In the genomic region with DNA sequence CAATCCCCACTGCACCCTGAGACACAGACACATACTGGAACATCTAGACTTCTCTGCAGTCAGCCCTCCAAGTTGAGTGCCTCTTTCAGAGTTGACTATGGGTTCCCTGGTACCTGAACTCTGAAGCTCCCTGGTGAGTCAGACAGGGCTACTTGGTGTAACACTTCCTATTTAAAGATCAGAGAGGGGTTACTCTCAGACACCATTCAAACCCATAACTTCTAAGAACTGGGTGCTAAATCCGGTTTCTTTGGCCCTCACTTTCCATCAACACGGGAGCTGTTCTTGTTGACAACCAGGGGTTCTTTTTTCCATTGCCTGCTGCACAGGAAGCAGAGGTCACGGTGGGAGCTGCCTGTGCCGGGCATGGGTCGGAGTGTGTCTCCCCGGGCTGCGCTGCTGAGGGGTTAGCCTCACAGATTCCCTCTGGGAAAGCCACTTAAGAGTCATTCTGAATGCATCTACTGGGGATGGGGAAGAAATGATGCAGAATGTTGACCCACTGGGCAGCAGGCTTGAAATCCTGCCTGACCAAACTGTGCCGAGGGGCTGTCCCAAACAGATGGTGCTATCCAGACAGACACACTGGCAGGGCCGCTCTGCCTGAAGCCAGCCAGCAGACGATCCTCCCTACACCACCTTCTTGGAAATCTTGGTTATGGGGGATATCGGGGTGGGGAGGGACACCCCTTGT, we compare ENCODE assay signal across 8 cellular contexts.
DNase-seq lines count a peak whose midpoint lies in the region; ATAC-seq and TF ChIP-seq lines count a peak whose summit lies in the region.

No MANE protein-coding gene starts in this region.

- ATAC-seq in heart right ventricle (peak in 7 of 8 donors; percentile 18 to 68 (median 41)), Right ventricle myocardium superior (ENCODE audit: poor library complexity) (no peak), natural killer cell (peak; percentile 62 to 77 (median 70))

- no peaks in the 10 kb centered on the region for H3K36me3 ChIP-seq in heart right ventricle

- no peaks in the 10 kb centered on the region for H3K9me3 Mint-ChIP-seq in natural killer cell

- peaks cover 58 to 75% of the 10 kb centered on the region in 2 donors for H3K4me1 Mint-ChIP-seq in natural killer cell

- H3K36me3 Mint-ChIP-seq in natural killer cell, result no peaks in the 10 kb centered on the region

- no peak overlapping the region for H3K4me3 ChIP-seq in heart right ventricle

- peaks cover 25 to 87% (median 66%) of the 10 kb centered on the region in 9 donors for H3K4me1 ChIP-seq in heart right ventricle

- no peak for DNase-seq in heart right ventricle
- DNase-seq in Right ventricle myocardium superior, result no peak
- DNase-seq in activated effector memory CD4-positive, alpha-beta T cell treated with anti-CD3 and anti-CD28 coated beads, Interleukin-2, amount 50 U/mL, for 16 hours, result peak; percentile 76
- DNase-seq in natural killer cell, result peak; percentile 51
- DNase-seq in HUDEP-2 (lab: John Stamatoyannopoulos, UW; ENCODE audit: unreplicated experiment in 76 of 76), result no peak
- no peak for DNase-seq in islet precursor cell
- DNase-seq in posterior vena cava (ENCODE audit: low spot score), result no peak
- DNase-seq in HK-2 (ENCODE audit: unreplicated experiment), result no peak

- peak overlapping the region; percentile 97 to 98 for H3K27ac Mint-ChIP-seq in natural killer cell

- peak overlapping the region; percentile 96 for H3K4me3 Mint-ChIP-seq in natural killer cell

- H3K27me3 ChIP-seq in heart right ventricle, result no peaks in the 10 kb centered on the region

- 36 to 37% methylated on average over 11 of the region's 11 CpGs for WGBS in heart right ventricle, 2 donors

- TF ChIP-seq CTCF in heart right ventricle (IDR thresholded peaks at IDR 0.05), result no peak
- no peak for TF ChIP-seq CTCF in natural killer cell (IDR thresholded peaks at IDR 0.05)

- peak overlapping the region in 7 of 10 donors; percentile 20 to 81 (median 63) for H3K27ac ChIP-seq in heart right ventricle

- no peaks in the 10 kb centered on the region for H3K9me3 ChIP-seq in heart right ventricle

- H3K27me3 Mint-ChIP-seq in natural killer cell (ENCODE audit: low read depth in 2 of 2), result no peaks in the 10 kb centered on the region

- intact Hi-C loops in heart right ventricle (cut with DNase I), result no loop called here
- intact Hi-C loops in Right ventricle myocardium superior (cut with DNase I), result no loop called here
- intact Hi-C loops in natural killer cell (cut with micrococcal nuclease), result loop anchor here (2.0 to 10.0 kb wide), 4 partner anchors 30 to 179 kb away; a partner anchor contains a TSS
- intact Hi-C loops in posterior vena cava (cut with DNase I), result no loop called here

Comparison
In these comparisons a context has a peak if more than half of its experiments do, and no peak if none do; other contexts are left out.
1. DNase-seq: peak in activated effector memory CD4-positive, alpha-beta T cell treated with anti-CD3 and anti-CD28 coated beads, Interleukin-2, amount 50 U/mL, for 16 hours (single experiment) and natural killer cell (single experiment); none in heart right ventricle (0 of 2), Right ventricle myocardium superior (single experiment), HUDEP-2 (0 of 76), islet precursor cell (single experiment), posterior vena cava (single experiment) and HK-2 (single experiment).